Comparison of ENCODE assay signal across 11 cellular contexts in the genomic region with DNA sequence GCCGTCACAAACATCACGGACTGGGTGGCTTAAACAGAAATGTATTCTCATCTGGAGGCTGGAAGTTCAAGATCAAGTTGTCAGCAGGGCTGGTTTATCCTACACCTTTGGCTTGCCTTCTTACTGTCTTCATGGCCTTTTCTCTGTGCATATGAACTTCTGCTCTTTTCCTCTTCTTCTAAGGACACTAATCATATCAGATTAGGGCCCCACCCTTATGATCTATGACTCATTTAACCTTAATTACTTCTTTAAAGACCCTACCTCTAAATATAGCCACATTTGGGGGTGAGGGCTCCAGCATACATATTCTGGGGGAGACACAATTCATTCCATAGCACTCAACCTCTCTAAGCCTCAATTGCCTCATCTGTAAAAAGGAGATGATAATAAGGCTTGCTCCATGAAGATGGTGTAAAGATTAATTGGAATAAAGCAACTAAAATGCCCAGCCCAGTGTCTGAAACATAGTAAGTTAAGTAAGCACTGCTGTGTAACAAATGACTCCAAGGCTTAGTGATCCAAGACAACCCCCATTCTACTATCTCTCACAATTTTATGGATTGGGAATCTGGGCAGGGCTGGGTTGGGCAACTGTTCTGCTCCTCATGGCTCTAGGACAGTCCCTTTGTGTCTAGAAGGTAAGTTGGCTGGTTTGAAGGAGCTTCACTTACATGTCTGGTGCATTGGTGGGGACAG.
"Had no signal": no experiment of that assay in that cellular context is flagged by ENCODE, and none has a peak within 500 bp of the region (broad histone marks: within the 10 kb centered on the region; RNA-seq: fewer than 3 reads in every experiment).

No MANE protein-coding gene starts in this region.

- H3K4me1 ChIP-seq: HAP-1 had no signal

- FAIRE-seq: H1, H54 had no signal

- H3K4me3 ChIP-seq: GM23248, GM23338, HAP-1 had no signal

- H3K9ac ChIP-seq: GM23248 had no signal

- DNase-seq: GM23248, GOT3, H7, H9, HCEC 1CT, HFFc6 had no signal

- H3K4me2 ChIP-seq: GM23338 had no signal

- H2AFZ ChIP-seq: GM23248, GM23338 had no signal

- H3K36me3 ChIP-seq: HAP-1 had no signal

- H3K9me3 ChIP-seq: HAP-1 had no signal

- H3K4me3 Mint-ChIP-seq: GM23338, H9, HFFc6 had no signal

- ATAC-seq: GM23338, HCT116 had no signal

- H3K27ac Mint-ChIP-seq: GM23338, H9, HFFc6 had no signal

- H3K27ac ChIP-seq: GM23248 had no signal
